In genomic region chr9:14775917-14776316, GRCh38 we compare ENCODE assay signal across 1 cellular context.
TF ChIP-seq lines count a peak whose summit lies in the region.

No MANE protein-coding gene starts in this region.

TF ChIP-seq in HepG2, 621 proteins besides CTCF, POLR2A, EP300 and RAD21:
- TF ChIP-seq KIAA2018 (CRISPR knock-in tag; IDR thresholded peaks at IDR 0.05; ENCODE audit: borderline replicate concordance) (no peak), RBM22 (optimal IDR thresholded peaks at IDR 0.05; ENCODE audit: low read length) (peak; percentile 84), POLR2G (IDR thresholded peaks at IDR 0.05; ENCODE audit: low read depth, low read length) (peak; percentile 61; the same call in 1 of the 2 replicates), AGO2 (optimal IDR thresholded peaks at IDR 0.05; ENCODE audit: low read depth, low read length) (peak; percentile 88)
